Comparison of ENCODE assay signal across 1 cellular context in the genomic region with DNA sequence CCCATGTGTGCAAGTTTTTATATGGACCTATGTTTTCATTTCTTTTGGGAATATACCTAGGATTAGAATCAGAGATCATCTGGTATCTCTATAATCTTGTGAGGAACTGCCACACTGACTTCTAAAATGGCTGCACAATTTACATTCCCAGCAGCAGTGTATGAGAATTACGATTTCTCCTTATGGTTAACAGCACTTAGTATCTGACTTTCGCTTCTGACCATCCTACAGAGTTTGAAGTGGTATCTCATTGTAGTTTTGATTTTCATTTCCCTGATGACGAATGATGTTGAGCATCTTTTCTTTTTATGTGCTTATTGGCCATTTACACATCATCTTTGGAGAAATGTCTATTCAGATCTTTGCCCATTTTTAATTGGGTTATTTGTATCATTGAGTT.
TF ChIP-seq lines count a peak whose summit lies in the region.

No MANE protein-coding gene starts in this region.

TF ChIP-seq in SK-N-SH, 30 proteins besides CTCF, POLR2A, EP300 and RAD21 (continued from another document):
- TF ChIP-seq, protein P1, sequence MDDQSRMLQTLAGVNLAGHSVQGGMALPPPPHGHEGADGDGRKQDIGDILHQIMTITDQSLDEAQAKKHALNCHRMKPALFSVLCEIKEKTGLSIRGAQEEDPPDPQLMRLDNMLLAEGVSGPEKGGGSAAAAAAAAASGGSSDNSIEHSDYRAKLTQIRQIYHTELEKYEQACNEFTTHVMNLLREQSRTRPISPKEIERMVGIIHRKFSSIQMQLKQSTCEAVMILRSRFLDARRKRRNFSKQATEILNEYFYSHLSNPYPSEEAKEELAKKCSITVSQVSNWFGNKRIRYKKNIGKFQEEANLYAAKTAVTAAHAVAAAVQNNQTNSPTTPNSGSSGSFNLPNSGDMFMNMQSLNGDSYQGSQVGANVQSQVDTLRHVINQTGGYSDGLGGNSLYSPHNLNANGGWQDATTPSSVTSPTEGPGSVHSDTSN (IDR thresholded peaks at IDR 0.05), result no peak
- TF ChIP-seq FOXM1 (IDR thresholded peaks at IDR 0.05; ENCODE audit: low read depth), result no peak
- TF ChIP-seq RXRA (IDR thresholded peaks at IDR 0.05; ENCODE audit: borderline replicate concordance, low read depth), result no peak
- no peak for TF ChIP-seq SIN3A (IDR thresholded peaks at IDR 0.05; ENCODE audit: borderline replicate concordance, low read depth, low read length)
- TF ChIP-seq FOSL2 (IDR thresholded peaks at IDR 0.05; ENCODE audit: borderline replicate concordance, low read depth), result no peak
- no peak for TF ChIP-seq NRF1 (IDR thresholded peaks at IDR 0.05; ENCODE audit: low read depth, low read length)
- TF ChIP-seq, protein P2, sequence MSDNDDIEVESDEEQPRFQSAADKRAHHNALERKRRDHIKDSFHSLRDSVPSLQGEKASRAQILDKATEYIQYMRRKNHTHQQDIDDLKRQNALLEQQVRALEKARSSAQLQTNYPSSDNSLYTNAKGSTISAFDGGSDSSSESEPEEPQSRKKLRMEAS (IDR thresholded peaks at IDR 0.05; ENCODE audit: low read depth), result no peak
- TF ChIP-seq RCOR1 (IDR thresholded peaks at IDR 0.05; ENCODE audit: low read length), result no peak
